11 cellular contexts compared by ENCODE assay signal in genomic region chr15:94070341-94071275, GRCh38.
DNase-seq lines count a peak whose midpoint lies in the region; ATAC-seq and TF ChIP-seq lines count a peak whose summit lies in the region.
"Had no signal": no experiment of that assay in that cellular context is flagged by ENCODE, and none has a peak within 500 bp of the region (broad histone marks: within the 10 kb centered on the region; RNA-seq: fewer than 3 reads in every experiment).

No MANE protein-coding gene starts in this region.

- 38 to 51% methylated on average over 19 of the region's 19 CpGs for WGBS in sigmoid colon, 2 donors

- intact Hi-C loops in dendritic cell treated with granulocyte-macrophage colony-stimulating factor and Interleukin-4, amounts not matched to agents 40 ng/mL and 50 ng/mL, for 4 days (cut with micrococcal nuclease): no loop called here
- intact Hi-C loops in sigmoid colon (cut with DNase I): no loop called here

- no peaks in the 10 kb centered on the region for H3K36me3 Mint-ChIP-seq in dendritic cell treated with granulocyte-macrophage colony-stimulating factor and Interleukin-4, amounts not matched to agents 40 ng/mL and 50 ng/mL, for 4 days (ENCODE audit: low read depth)

- H3K27me3 Mint-ChIP-seq in dendritic cell treated with granulocyte-macrophage colony-stimulating factor and Interleukin-4, amounts not matched to agents 40 ng/mL and 50 ng/mL, for 4 days: peaks cover 5% of the 10 kb centered on the region

- no peaks in the 10 kb centered on the region for H3K27me3 ChIP-seq in sigmoid colon
- H3K27me3 ChIP-seq: heart left ventricle had no signal

- ATAC-seq in GM18511 (IDR thresholded peaks at IDR 0.05; ENCODE audit: unreplicated experiment): peak; percentile 90
- ATAC-seq: heart left ventricle had no signal

- H3K9me3 ChIP-seq in sigmoid colon: no peaks in the 10 kb centered on the region

- H3K4me3 ChIP-seq in sigmoid colon: peak overlapping the region; percentile 21 to 39 (median 31)
- H3K4me3 ChIP-seq: heart left ventricle had no signal

- TF ChIP-seq EP300 in sigmoid colon (IDR thresholded peaks at IDR 0.05): no peak

- no peaks in the 10 kb centered on the region for H3K36me3 ChIP-seq in sigmoid colon
- H3K36me3 ChIP-seq: heart left ventricle had no signal

- peaks cover 6% of the 10 kb centered on the region for H3K4me1 Mint-ChIP-seq in dendritic cell treated with granulocyte-macrophage colony-stimulating factor and Interleukin-4, amounts not matched to agents 40 ng/mL and 50 ng/mL, for 4 days (ENCODE audit: low read depth)

- DNase-seq in NCI-H2029 (lab: John Stamatoyannopoulos, UW): peak; percentile 52
- peak; percentile 81 for DNase-seq in sigmoid colon
- no peak for DNase-seq in foreskin melanocyte
- DNase-seq in NCI-H1092 (lab: John Stamatoyannopoulos, UW): no peak
- no peak for DNase-seq in dermis blood vessel endothelial cell
- DNase-seq in stimulated activated CD8-positive, alpha-beta memory T cell treated with anti-CD3 and anti-CD28 coated beads, Interleukin-4, amount 100 ng/mL, for 48 hours: no peak
- DNase-seq: activated effector memory CD4-positive, alpha-beta T cell treated with anti-CD3 and anti-CD28 coated beads, Interleukin-2, amount 50 U/mL, for 16 hours; NCI-H187 had no signal

- H3K9me3 Mint-ChIP-seq in dendritic cell treated with granulocyte-macrophage colony-stimulating factor and Interleukin-4, amounts not matched to agents 40 ng/mL and 50 ng/mL, for 4 days: no peaks in the 10 kb centered on the region

- H3K4me1 ChIP-seq in sigmoid colon: peaks cover 3 to 28% (median 23%) of the 10 kb centered on the region in 4 donors

- peak overlapping the region; percentile 24 for H3K4me3 Mint-ChIP-seq in dendritic cell treated with granulocyte-macrophage colony-stimulating factor and Interleukin-4, amounts not matched to agents 40 ng/mL and 50 ng/mL, for 4 days

- no peak for TF ChIP-seq POLR2A in sigmoid colon (IDR thresholded peaks at IDR 0.05)

- no peak overlapping the region for H3K27ac Mint-ChIP-seq in dendritic cell treated with granulocyte-macrophage colony-stimulating factor and Interleukin-4, amounts not matched to agents 40 ng/mL and 50 ng/mL, for 4 days

- TF ChIP-seq CTCF in sigmoid colon (IDR thresholded peaks at IDR 0.05): no peak

- H3K27ac ChIP-seq in sigmoid colon: peak overlapping the region in 3 of 4 donors; percentile 72 to 79 (median 75)

Comparison
In these comparisons a context has a peak if more than half of its experiments do, and no peak if none do; other contexts are left out.
1. DNase-seq: peak in NCI-H2029 (single experiment) and sigmoid colon (single experiment); none in foreskin melanocyte (single experiment), NCI-H1092 (single experiment), dermis blood vessel endothelial cell (single experiment) and stimulated activated CD8-positive, alpha-beta memory T cell treated with anti-CD3 and anti-CD28 coated beads, Interleukin-4, amount 100 ng/mL, for 48 hours (single experiment).